In genomic region chr1:234898455-234899033, GRCh38 we compare ENCODE assay signal across 2 cellular contexts.
TF ChIP-seq lines count a peak whose summit lies in the region.

No MANE protein-coding gene starts in this region.

TF ChIP-seq in GM23338, 12 proteins besides CTCF, POLR2A, EP300 and RAD21 (continued from another document):
- no peak for TF ChIP-seq ZNF462 (CRISPR knock-in tag; IDR thresholded peaks at IDR 0.05)
- no peak for TF ChIP-seq NANOG (IDR thresholded peaks at IDR 0.05; ENCODE audit: borderline replicate concordance)
- TF ChIP-seq CREB1 (CRISPR knock-in tag; IDR thresholded peaks at IDR 0.05; ENCODE audit: low read depth), result no peak
- no peak for TF ChIP-seq JUNB (IDR thresholded peaks at IDR 0.05; ENCODE audit: unreplicated experiment)
- TF ChIP-seq ZNF114 (CRISPR knock-in tag; IDR thresholded peaks at IDR 0.05), result no peak
- TF ChIP-seq REST (IDR thresholded peaks at IDR 0.05; ENCODE audit: unreplicated experiment), result no peak
- TF ChIP-seq EZH2 (IDR thresholded peaks at IDR 0.05; ENCODE audit: low read depth, unreplicated experiment), result no peak

TF ChIP-seq in WTC11, 78 proteins besides CTCF, POLR2A, EP300 and RAD21 (continued from another document):
- TF ChIP-seq AFF4 (CRISPR knock-in tag; IDR thresholded peaks at IDR 0.05; ENCODE audit: borderline replicate concordance), result no peak
- TF ChIP-seq TEAD1 (CRISPR knock-in tag; IDR thresholded peaks at IDR 0.05), result no peak
- TF ChIP-seq USF2 (CRISPR knock-in tag; IDR thresholded peaks at IDR 0.05), result no peak
- TF ChIP-seq MAX (CRISPR knock-in tag; IDR thresholded peaks at IDR 0.05), result no peak
- TF ChIP-seq STAT6 (CRISPR knock-in tag; conservative IDR thresholded peaks at IDR 0.05; ENCODE audit: low read depth), result no peak
- TF ChIP-seq ZNF671 (CRISPR knock-in tag; IDR thresholded peaks at IDR 0.05), result no peak
- no peak for TF ChIP-seq ERG (CRISPR knock-in tag; IDR thresholded peaks at IDR 0.05)
- no peak for TF ChIP-seq ESRRA (CRISPR knock-in tag; IDR thresholded peaks at IDR 0.05; ENCODE audit: borderline replicate concordance)
- TF ChIP-seq SMAD4 (CRISPR knock-in tag; IDR thresholded peaks at IDR 0.05), result no peak
- no peak for TF ChIP-seq MYBL2 (CRISPR knock-in tag; IDR thresholded peaks at IDR 0.05)
- no peak for TF ChIP-seq ZNF425 (CRISPR knock-in tag; conservative IDR thresholded peaks at IDR 0.05)
- no peak for TF ChIP-seq AR (CRISPR knock-in tag; IDR thresholded peaks at IDR 0.05)
